ENCODE assay signal across 1 cellular context in the genomic region with DNA sequence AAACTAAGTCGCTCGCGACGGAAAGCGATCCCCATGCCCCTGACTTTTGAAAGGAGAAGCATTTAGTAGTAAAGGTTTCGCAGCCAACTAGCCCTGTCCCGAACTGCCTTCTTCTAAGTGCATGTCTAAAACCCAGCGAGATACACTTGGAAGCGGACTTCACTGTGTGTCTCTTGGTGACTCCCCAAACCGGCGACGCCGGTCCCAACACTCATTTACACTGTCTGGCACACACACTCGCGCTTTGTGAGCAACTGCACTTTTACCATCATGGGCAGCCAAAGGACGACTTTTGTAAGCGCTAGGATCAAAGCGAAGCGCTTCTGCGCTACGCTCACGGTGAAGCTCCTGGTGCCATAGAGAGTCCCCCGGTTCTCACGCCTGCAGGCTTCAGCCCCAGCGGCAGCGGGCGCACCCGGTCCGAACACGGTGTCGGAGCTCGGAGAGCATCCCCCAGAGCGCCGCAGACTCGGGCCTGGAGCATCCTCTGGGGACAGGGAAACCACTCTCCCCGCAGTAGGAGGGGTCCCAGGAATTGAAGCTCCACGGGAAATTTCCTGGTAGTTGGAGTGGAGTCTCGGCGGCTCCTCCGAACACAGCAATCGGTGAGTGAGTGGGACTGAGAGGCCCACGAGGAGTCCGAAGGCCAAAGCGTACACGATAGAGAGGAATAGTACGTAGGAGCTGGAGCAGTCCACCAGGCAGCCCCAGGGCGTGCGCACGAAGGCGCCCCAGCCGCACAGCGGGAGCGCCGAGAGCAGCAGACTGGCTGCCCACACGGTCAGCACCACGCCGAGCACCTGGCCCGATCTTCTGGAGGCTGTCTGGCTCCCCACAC.
TF ChIP-seq lines count a peak whose summit lies in the region.

No MANE protein-coding gene starts in this region.

TF ChIP-seq in HepG2, 621 proteins besides CTCF, POLR2A, EP300 and RAD21 (continued from another document):
- TF ChIP-seq ZBTB10 (CRISPR knock-in tag; IDR thresholded peaks at IDR 0.05; ENCODE audit: borderline replicate concordance): no peak
- no peak for TF ChIP-seq MZF1 (CRISPR knock-in tag; IDR thresholded peaks at IDR 0.05; ENCODE audit: borderline replicate concordance)
- TF ChIP-seq, protein P1, sequence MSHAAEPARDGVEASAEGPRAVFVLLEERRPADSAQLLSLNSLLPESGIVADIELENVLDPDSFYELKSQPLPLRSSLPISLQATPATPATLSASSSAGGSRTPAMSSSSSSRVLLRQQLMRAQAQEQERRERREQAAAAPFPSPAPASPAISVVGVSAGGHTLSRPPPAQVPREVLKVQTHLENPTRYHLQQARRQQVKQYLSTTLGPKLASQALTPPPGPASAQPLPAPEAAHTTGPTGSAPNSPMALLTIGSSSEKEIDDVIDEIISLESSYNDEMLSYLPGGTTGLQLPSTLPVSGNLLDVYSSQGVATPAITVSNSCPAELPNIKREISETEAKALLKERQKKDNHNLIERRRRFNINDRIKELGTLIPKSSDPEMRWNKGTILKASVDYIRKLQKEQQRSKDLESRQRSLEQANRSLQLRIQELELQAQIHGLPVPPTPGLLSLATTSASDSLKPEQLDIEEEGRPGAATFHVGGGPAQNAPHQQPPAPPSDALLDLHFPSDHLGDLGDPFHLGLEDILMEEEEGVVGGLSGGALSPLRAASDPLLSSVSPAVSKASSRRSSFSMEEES (CRISPR knock-in tag; IDR thresholded peaks at IDR 0.05): no peak
- no peak for TF ChIP-seq NR2F6 (IDR thresholded peaks at IDR 0.05)
- TF ChIP-seq NR2F6 (CRISPR knock-in tag; IDR thresholded peaks at IDR 0.05): no peak
- no peak for TF ChIP-seq ZNF816 (CRISPR knock-in tag; IDR thresholded peaks at IDR 0.05; ENCODE audit: borderline replicate concordance)
- no peak for TF ChIP-seq JDP2 (CRISPR knock-in tag; IDR thresholded peaks at IDR 0.05; ENCODE audit: borderline replicate concordance)
- TF ChIP-seq ZNF496 (CRISPR knock-in tag; IDR thresholded peaks at IDR 0.05; ENCODE audit: insufficient replicate concordance): no peak
- TF ChIP-seq ZNF234 (CRISPR knock-in tag; conservative IDR thresholded peaks at IDR 0.05): no peak
